In the genomic region with DNA sequence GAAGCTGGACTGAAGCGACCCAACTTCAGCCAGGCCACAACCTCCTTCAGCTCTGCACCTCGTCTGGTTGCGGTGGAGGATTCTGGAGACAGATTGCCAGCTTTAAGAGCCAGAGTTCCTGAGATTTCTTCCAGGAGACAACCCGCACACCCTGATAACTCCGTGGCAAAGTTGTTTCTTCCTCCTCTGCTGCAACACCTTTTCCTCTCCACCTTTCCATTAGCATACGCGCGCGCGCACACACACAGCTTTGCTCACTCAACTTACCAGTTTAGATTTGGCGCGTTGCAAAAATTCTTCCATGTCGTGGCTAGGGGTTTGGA, we compare ENCODE assay signal across 1 cellular context.
TF ChIP-seq lines count a peak whose summit lies in the region.

No MANE protein-coding gene starts in this region.

TF ChIP-seq in H1, 55 proteins besides CTCF, POLR2A, EP300 and RAD21:
- no peak for TF ChIP-seq POU5F1 (IDR thresholded peaks at IDR 0.05; ENCODE audit: low read depth, low read length)
- no peak for TF ChIP-seq RBBP5 (IDR thresholded peaks at IDR 0.05; ENCODE audit: borderline replicate concordance, low read depth, low read length)
- TF ChIP-seq SP1 (IDR thresholded peaks at IDR 0.05; ENCODE audit: low read depth, low read length), result no peak
- TF ChIP-seq, protein P1, sequence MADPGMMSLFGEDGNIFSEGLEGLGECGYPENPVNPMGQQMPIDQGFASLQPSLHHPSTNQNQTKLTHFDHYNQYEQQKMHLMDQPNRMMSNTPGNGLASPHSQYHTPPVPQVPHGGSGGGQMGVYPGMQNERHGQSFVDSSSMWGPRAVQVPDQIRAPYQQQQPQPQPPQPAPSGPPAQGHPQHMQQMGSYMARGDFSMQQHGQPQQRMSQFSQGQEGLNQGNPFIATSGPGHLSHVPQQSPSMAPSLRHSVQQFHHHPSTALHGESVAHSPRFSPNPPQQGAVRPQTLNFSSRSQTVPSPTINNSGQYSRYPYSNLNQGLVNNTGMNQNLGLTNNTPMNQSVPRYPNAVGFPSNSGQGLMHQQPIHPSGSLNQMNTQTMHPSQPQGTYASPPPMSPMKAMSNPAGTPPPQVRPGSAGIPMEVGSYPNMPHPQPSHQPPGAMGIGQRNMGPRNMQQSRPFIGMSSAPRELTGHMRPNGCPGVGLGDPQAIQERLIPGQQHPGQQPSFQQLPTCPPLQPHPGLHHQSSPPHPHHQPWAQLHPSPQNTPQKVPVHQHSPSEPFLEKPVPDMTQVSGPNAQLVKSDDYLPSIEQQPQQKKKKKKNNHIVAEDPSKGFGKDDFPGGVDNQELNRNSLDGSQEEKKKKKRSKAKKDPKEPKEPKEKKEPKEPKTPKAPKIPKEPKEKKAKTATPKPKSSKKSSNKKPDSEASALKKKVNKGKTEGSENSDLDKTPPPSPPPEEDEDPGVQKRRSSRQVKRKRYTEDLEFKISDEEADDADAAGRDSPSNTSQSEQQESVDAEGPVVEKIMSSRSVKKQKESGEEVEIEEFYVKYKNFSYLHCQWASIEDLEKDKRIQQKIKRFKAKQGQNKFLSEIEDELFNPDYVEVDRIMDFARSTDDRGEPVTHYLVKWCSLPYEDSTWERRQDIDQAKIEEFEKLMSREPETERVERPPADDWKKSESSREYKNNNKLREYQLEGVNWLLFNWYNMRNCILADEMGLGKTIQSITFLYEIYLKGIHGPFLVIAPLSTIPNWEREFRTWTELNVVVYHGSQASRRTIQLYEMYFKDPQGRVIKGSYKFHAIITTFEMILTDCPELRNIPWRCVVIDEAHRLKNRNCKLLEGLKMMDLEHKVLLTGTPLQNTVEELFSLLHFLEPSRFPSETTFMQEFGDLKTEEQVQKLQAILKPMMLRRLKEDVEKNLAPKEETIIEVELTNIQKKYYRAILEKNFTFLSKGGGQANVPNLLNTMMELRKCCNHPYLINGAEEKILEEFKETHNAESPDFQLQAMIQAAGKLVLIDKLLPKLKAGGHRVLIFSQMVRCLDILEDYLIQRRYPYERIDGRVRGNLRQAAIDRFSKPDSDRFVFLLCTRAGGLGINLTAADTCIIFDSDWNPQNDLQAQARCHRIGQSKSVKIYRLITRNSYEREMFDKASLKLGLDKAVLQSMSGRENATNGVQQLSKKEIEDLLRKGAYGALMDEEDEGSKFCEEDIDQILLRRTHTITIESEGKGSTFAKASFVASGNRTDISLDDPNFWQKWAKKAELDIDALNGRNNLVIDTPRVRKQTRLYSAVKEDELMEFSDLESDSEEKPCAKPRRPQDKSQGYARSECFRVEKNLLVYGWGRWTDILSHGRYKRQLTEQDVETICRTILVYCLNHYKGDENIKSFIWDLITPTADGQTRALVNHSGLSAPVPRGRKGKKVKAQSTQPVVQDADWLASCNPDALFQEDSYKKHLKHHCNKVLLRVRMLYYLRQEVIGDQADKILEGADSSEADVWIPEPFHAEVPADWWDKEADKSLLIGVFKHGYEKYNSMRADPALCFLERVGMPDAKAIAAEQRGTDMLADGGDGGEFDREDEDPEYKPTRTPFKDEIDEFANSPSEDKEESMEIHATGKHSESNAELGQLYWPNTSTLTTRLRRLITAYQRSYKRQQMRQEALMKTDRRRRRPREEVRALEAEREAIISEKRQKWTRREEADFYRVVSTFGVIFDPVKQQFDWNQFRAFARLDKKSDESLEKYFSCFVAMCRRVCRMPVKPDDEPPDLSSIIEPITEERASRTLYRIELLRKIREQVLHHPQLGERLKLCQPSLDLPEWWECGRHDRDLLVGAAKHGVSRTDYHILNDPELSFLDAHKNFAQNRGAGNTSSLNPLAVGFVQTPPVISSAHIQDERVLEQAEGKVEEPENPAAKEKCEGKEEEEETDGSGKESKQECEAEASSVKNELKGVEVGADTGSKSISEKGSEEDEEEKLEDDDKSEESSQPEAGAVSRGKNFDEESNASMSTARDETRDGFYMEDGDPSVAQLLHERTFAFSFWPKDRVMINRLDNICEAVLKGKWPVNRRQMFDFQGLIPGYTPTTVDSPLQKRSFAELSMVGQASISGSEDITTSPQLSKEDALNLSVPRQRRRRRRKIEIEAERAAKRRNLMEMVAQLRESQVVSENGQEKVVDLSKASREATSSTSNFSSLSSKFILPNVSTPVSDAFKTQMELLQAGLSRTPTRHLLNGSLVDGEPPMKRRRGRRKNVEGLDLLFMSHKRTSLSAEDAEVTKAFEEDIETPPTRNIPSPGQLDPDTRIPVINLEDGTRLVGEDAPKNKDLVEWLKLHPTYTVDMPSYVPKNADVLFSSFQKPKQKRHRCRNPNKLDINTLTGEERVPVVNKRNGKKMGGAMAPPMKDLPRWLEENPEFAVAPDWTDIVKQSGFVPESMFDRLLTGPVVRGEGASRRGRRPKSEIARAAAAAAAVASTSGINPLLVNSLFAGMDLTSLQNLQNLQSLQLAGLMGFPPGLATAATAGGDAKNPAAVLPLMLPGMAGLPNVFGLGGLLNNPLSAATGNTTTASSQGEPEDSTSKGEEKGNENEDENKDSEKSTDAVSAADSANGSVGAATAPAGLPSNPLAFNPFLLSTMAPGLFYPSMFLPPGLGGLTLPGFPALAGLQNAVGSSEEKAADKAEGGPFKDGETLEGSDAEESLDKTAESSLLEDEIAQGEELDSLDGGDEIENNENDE (IDR thresholded peaks at IDR 0.05; ENCODE audit: insufficient replicate concordance, low read length), result no peak
- no peak for TF ChIP-seq KDM4A (IDR thresholded peaks at IDR 0.05; ENCODE audit: low read depth, low read length, severe bottlenecking)
- no peak for TF ChIP-seq CHD1 (IDR thresholded peaks at IDR 0.05; ENCODE audit: low read depth, low read length)
TF ChIP-seq in H1: peak in this region for 0.
